ENCODE assay signal across 8 cellular contexts in the genomic region with DNA sequence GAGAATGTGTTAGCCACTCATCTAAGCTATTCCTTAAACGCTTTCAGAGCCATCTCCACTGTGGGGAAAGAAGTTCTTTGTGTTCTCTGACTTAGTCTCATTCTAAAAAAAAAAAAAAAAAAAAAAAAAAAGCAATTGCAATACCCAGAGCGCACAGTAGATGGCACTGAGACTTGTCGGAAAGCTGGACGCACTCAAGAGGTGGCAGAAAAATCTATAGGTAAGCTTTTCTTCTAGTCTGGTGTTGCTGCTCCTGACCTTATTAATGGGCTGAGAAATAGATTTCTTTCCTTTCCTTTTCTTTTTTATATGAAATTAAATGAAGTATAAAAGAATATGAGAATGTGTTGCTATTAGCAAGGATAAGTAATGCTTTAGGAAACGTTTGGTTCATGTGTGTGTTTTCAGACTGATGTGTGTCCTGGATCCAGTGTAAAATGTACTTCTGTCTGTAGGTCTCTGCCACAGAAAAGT. TPM values are rescaled to one million over a fixed set of nuclear protein-coding genes. Genes with fewer than 3 reads are reported as not detected.
A peak's percentile ranks its signal among the peaks of the same experiment; 100 is the strongest.
DNase-seq lines count a peak whose midpoint lies in the region; ATAC-seq and TF ChIP-seq lines count a peak whose summit lies in the region.

No MANE protein-coding gene starts in this region.

- no peak overlapping the region for H3K4me3 ChIP-seq in CD4-positive, alpha-beta memory T cell (ENCODE audit: low read length in 2 of 2)
- no peak overlapping the region for H3K4me3 ChIP-seq in body of pancreas
- no peak overlapping the region for H3K4me3 ChIP-seq in tibial artery

- no peaks in the 10 kb centered on the region for H3K36me3 ChIP-seq in CD4-positive, alpha-beta memory T cell (ENCODE audit: insufficient read depth, low read length)
- H3K36me3 ChIP-seq in body of pancreas (replicated peaks in 1 of 2; ENCODE audit: insufficient read depth in 1 of 2, low read depth in 2 of 2) (no peaks in the 10 kb centered on the region), tibial artery (no peaks in the 10 kb centered on the region)

- no peaks in the 10 kb centered on the region for H3K36me3 Mint-ChIP-seq in CD4-positive, alpha-beta memory T cell

- peaks cover 34 to 36% of the 10 kb centered on the region in 2 donors for H3K27me3 Mint-ChIP-seq in CD4-positive, alpha-beta memory T cell

- CTCF ChIA-PET in CD4-positive, alpha-beta memory T cell (lab: Charles Lee; ENCODE audit: partially characterized antibody) = interaction anchor here (0.6 to 4.6 kb wide), 29 partner anchors 8 to 856 kb away, joined by 3 to 53 read pairs (median 4); no protein-coding TSS in a partner anchor

- H3K27ac ChIP-seq in CD4-positive, alpha-beta memory T cell (ENCODE audit: low read depth, low read length) = no peak overlapping the region
- H3K27ac ChIP-seq in body of pancreas (no peak overlapping the region), tibial artery (no peak overlapping the region)

- peak in 4 of 5 donors; percentile 42 to 52 (median 49) for DNase-seq in CD4-positive, alpha-beta memory T cell
- DNase-seq in NCI-H345 treated with DMSO at 0.1 percent for 48 hours (lab: John Stamatoyannopoulos, UW; ENCODE audit: unreplicated experiment) (peak; percentile 40), body of pancreas (peak in 2 of 4 donors; percentile 27 to 35), kidney glomerular epithelial cell (lab: John Stamatoyannopoulos, UW) (peak; percentile 26), tibial artery (no peak)

- H3K4me1 Mint-ChIP-seq in CD4-positive, alpha-beta memory T cell = peaks cover 14 to 21% (median 16%) of the 10 kb centered on the region in 4 donors

- ATAC-seq in GM18502 (IDR thresholded peaks at IDR 0.05; ENCODE audit: poor library complexity, unreplicated experiment) = peak; percentile 39
- ATAC-seq in body of pancreas = peak; percentile 76
- ATAC-seq in GM18519 (IDR thresholded peaks at IDR 0.05; ENCODE audit: low FRiP score, unreplicated experiment) = no peak
- ATAC-seq in HG03469 (IDR thresholded peaks at IDR 0.05; ENCODE audit: unreplicated experiment) = no peak

- H3K27me3 ChIP-seq in CD4-positive, alpha-beta memory T cell (ENCODE audit: insufficient read depth, low read length) = peaks cover 41% of the 10 kb centered on the region
- H3K27me3 ChIP-seq in body of pancreas (peaks cover 0 to 20% of the 10 kb centered on the region in 2 donors), tibial artery (peaks cover 12 to 47% of the 10 kb centered on the region in 2 donors)

- no peak for TF ChIP-seq POLR2A in body of pancreas (IDR thresholded peaks at IDR 0.05)

- intact Hi-C loops in CD4-positive, alpha-beta memory T cell (cut with micrococcal nuclease) = loop anchor here (1.0 to 5.0 kb wide), 5 partner anchors 33 to 727 kb away; partner anchors contain the start of gene IL17D
- intact Hi-C loops in body of pancreas (cut with DNase I) (no loop called here), tibial artery (cut with DNase I; ENCODE audit: low total_unique reads) (no loop called here)

- WGBS in body of pancreas, 2 donors = 4 to 5% methylated on average over 5 of the region's 5 CpGs

- POLR2A ChIA-PET in CD4-positive, alpha-beta memory T cell (lab: Charles Lee; ENCODE audit: partially characterized antibody) = no interaction called here

- peak; percentile 53 to 83 (median 61) for TF ChIP-seq CTCF in body of pancreas (IDR thresholded peaks at IDR 0.05)
- peak; percentile 41 to 44 for TF ChIP-seq CTCF in tibial artery (IDR thresholded peaks at IDR 0.05)

- peaks cover 0 to 11% (median 6%) of the 10 kb centered on the region in 8 donors for H3K9me3 Mint-ChIP-seq in CD4-positive, alpha-beta memory T cell

- H3K27ac Mint-ChIP-seq in CD4-positive, alpha-beta memory T cell = peak overlapping the region in 1 of 7 donors; percentile 2

- no peaks in the 10 kb centered on the region for H3K9me3 ChIP-seq in CD4-positive, alpha-beta memory T cell (ENCODE audit: control insufficient read depth in 1 of 2, low read length in 2 of 2)
- H3K9me3 ChIP-seq in body of pancreas = no peaks in the 10 kb centered on the region
- H3K9me3 ChIP-seq in tibial artery = peaks cover 0 to 13% (median 3%) of the 10 kb centered on the region in 3 donors

- H3K4me3 Mint-ChIP-seq in CD4-positive, alpha-beta memory T cell = no peak overlapping the region

- peaks cover 22% of the 10 kb centered on the region for H3K4me1 ChIP-seq in CD4-positive, alpha-beta memory T cell (ENCODE audit: insufficient read depth, low read length)
- H3K4me1 ChIP-seq in body of pancreas (peaks cover 32% of the 10 kb centered on the region), tibial artery (peaks cover 0 to 20% (median 19%) of the 10 kb centered on the region in 4 donors)

RNA-seq across cellular contexts. Expression of gene GJB2, which starts 4.7 kb away (rescaled TPM):
- total RNA-seq in CD4-positive, alpha-beta memory T cell = not detected
- polyA plus RNA-seq in CD4-positive, alpha-beta memory T cell = not detected
- 1 to 10 TPM in 1 of 2 donors, under 1 TPM in 1; 0.78 to 2.3 TPM for total RNA-seq in body of pancreas

RNA-seq across cellular contexts. Expression of gene GJB6, which starts 34.7 kb away (rescaled TPM):
- under 1 TPM in 1 of 2 experiments, not detected in 1; 0.69 TPM for total RNA-seq in CD4-positive, alpha-beta memory T cell
- polyA plus RNA-seq in CD4-positive, alpha-beta memory T cell = not detected
- total RNA-seq in body of pancreas = not detected

RNA-seq across cellular contexts. Expression of gene GJA3, which starts 36.5 kb away (rescaled TPM):
- total RNA-seq in CD4-positive, alpha-beta memory T cell = under 1 TPM in 1 of 2 experiments, not detected in 1; 0.09 TPM
- polyA plus RNA-seq in CD4-positive, alpha-beta memory T cell = not detected
- not detected for total RNA-seq in body of pancreas

Comparison
In these comparisons a context has a peak if more than half of its experiments do, and no peak if none do; other contexts are left out.
1. DNase-seq: peak in CD4-positive, alpha-beta memory T cell (4 of 5), NCI-H345 treated with DMSO at 0.1 percent for 48 hours (single experiment) and kidney glomerular epithelial cell (single experiment); none in tibial artery (0 of 2).
2. ATAC-seq: peak in GM18502 (single experiment) and body of pancreas (single experiment); none in GM18519 (single experiment) and HG03469 (single experiment).